ENCODE assay signal across 8 cellular contexts in genomic region chr4:1869530-1870327, GRCh38. TPM values are rescaled to one million over a fixed set of nuclear protein-coding genes. Genes with fewer than 3 reads are reported as not detected.
DNase-seq lines count a peak whose midpoint lies in the region; ATAC-seq and TF ChIP-seq lines count a peak whose summit lies in the region.

No MANE protein-coding gene starts in this region.

- no peaks in the 10 kb centered on the region for H3K9me3 Mint-ChIP-seq in MCF 10A (ENCODE audit: unreplicated experiment)

- intact Hi-C loops in MCF 10A (cut with micrococcal nuclease) (loop anchor here (2.0 kb wide), 1 partner anchor 29 kb away; no protein-coding TSS in a partner anchor), mucosa of descending colon (cut with DNase I, micrococcal nuclease) (no loop called here)

- H3K36me3 Mint-ChIP-seq in MCF 10A (ENCODE audit: insufficient read depth, unreplicated experiment): no peaks in the 10 kb centered on the region

- H3K36me3 ChIP-seq in mucosa of descending colon (ENCODE audit: low read depth): no peaks in the 10 kb centered on the region

- DNase-seq in activated gamma-delta T cell (lab: John Stamatoyannopoulos, UW) (peak; percentile 26), activated gamma-delta T cell treated with Interleukin-2 at 50 U/mL for 16 hours (no peak), MCF 10A (ENCODE audit: unreplicated experiment) (no peak), mucosa of descending colon (peak in 1 of 3 donors; percentile 10), foreskin melanocyte (no peak), iPS-NIHi11 (ENCODE audit: low spot score) (no peak), islet precursor cell (no peak)

- ATAC-seq in HG03460 (IDR thresholded peaks at IDR 0.05; ENCODE audit: unreplicated experiment): peak; percentile 8
- peak; percentile 48 for ATAC-seq in mucosa of descending colon

- no peaks in the 10 kb centered on the region for H3K9me3 ChIP-seq in mucosa of descending colon

- H3K4me1 Mint-ChIP-seq in MCF 10A (ENCODE audit: insufficient read depth, unreplicated experiment): peaks cover 21% of the 10 kb centered on the region

- BruUV-seq in MCF 10A (replicated peaks; lab: Mats Ljungman, UMichigan): TSS peak; percentile 28

- peak overlapping the region; percentile 82 for H3K4me3 Mint-ChIP-seq in MCF 10A (ENCODE audit: unreplicated experiment)

- POLR2A ChIA-PET in MCF 10A (lab: Yijun Ruan, JAX): interaction anchor here (0.6 to 1.7 kb wide), 11 partner anchors 9 to 324 kb away, joined by 3 to 45 read pairs (median 3); partner anchors contain the start of gene LETM1

- H3K27me3 Mint-ChIP-seq in MCF 10A (ENCODE audit: insufficient read depth, unreplicated experiment): no peaks in the 10 kb centered on the region

- H3K4me3 ChIP-seq in mucosa of descending colon: peak overlapping the region; percentile 65

- H3K4me1 ChIP-seq in mucosa of descending colon (ENCODE audit: low read depth): peaks cover 31% of the 10 kb centered on the region

- H3K27ac Mint-ChIP-seq in MCF 10A (ENCODE audit: low read depth, unreplicated experiment): peak overlapping the region; percentile 74

- TF ChIP-seq CTCF in MCF 10A (IDR thresholded peaks at IDR 0.05; ENCODE audit: unreplicated experiment) (no peak), mucosa of descending colon (IDR thresholded peaks at IDR 0.05) (no peak)

- CTCF ChIA-PET in MCF 10A (lab: Yijun Ruan, JAX): interaction anchor here (1.1 kb wide), 1 partner anchor 30 kb away, joined by 3 read pairs; no protein-coding TSS in a partner anchor

RNA-seq across cellular contexts. Expression of gene NSD2, which starts 1.5 kb away (rescaled TPM):
- total RNA-seq in MCF 10A (2022) (100 and 109 TPM in 2 replicates), mucosa of descending colon (100 to 1,000 TPM in 1 of 3 donors, 10 to 100 TPM in 2; 82.8 to 114 (median 83.3) TPM)

RNA-seq across cellular contexts. Expression of gene LETM1, which starts 13.8 kb away (rescaled TPM):
- 85.0 and 86.3 TPM in 2 replicates for total RNA-seq in MCF 10A (2022)
- 100 to 1,000 TPM in 2 of 3 donors, 10 to 100 TPM in 1; 85.5 to 160 (median 133) TPM for total RNA-seq in mucosa of descending colon
